8 cellular contexts compared by ENCODE assay signal in genomic region chr17:38870259-38871165, GRCh38. TPM values are rescaled to one million over a fixed set of nuclear protein-coding genes. Genes with fewer than 3 reads are reported as not detected.
DNase-seq lines count a peak whose midpoint lies in the region; ATAC-seq and TF ChIP-seq lines count a peak whose summit lies in the region.

No MANE protein-coding gene starts in this region.

- POLR2A ChIA-PET in RWPE1 (lab: Yijun Ruan, JAX; ENCODE audit: low non-redundant PET): interaction anchor here (0.5 to 2.0 kb wide), 4 partner anchors 9 to 828 kb away, joined by 3 to 13 read pairs (median 4); partner anchors contain the start of gene RPL23

- no peaks in the 10 kb centered on the region for H3K9me3 ChIP-seq in transverse colon

- TF ChIP-seq EP300 in transverse colon (IDR thresholded peaks at IDR 0.05; ENCODE audit: low read depth): no peak

- intact Hi-C loops in transverse colon (cut with DNase I; ENCODE audit: low total_unique reads): no loop called here

- WGBS in transverse colon (ENCODE audit: low coverage in 1 of 2), 2 donors: 0% methylated on average over 52 of the region's 56 CpGs; no CpG with 5 or more reads in 1 of the 2 donors

- in situ Hi-C loops in transverse colon (cut with MboI; ENCODE audit: low pct_ligation_motif_present in 1 of 4, low pct_unique_long_range_greater_than_20kb in 1 of 4, low sequenced_read_pairs in 3 of 4): loop anchor here in 1 of 4 donors (25.0 kb wide), 1 partner anchor 292 kb away; the partner anchor contains the start of genes ARL5C and PLXDC1

- H3K27ac ChIP-seq in RWPE1: peak overlapping the region; percentile 98
- H3K27ac ChIP-seq in foreskin keratinocyte: peak overlapping the region; percentile 39
- peak overlapping the region; percentile 91 to 99 (median 98) for H3K27ac ChIP-seq in transverse colon

- CTCF ChIA-PET in RWPE1 (lab: Yijun Ruan, JAX): interaction anchor here (1.0 kb wide), 1 partner anchor 284 kb away, joined by 3 read pairs; no protein-coding TSS in a partner anchor

- no peak for TF ChIP-seq POLR2A in transverse colon (IDR thresholded peaks at IDR 0.05)

- peak overlapping the region; percentile 81 to 99 (median 97) for H3K4me3 ChIP-seq in transverse colon

- TF ChIP-seq CTCF in RWPE1 (conservative IDR thresholded peaks at IDR 0.05; ENCODE audit: low read depth) (no peak), foreskin keratinocyte (conservative IDR thresholded peaks at IDR 0.05) (no peak), transverse colon (IDR thresholded peaks at IDR 0.05) (peak in 1 of 5 experiments; percentile 34)

- peak; percentile 29 for ATAC-seq in HG02943 (IDR thresholded peaks at IDR 0.05; ENCODE audit: low read depth, unreplicated experiment)
- ATAC-seq in foreskin keratinocyte: peak; percentile 25

- H3K4me1 ChIP-seq in foreskin keratinocyte (peaks cover 31% of the 10 kb centered on the region), transverse colon (peaks cover 41 to 61% (median 53%) of the 10 kb centered on the region in 4 donors)

- no peaks in the 10 kb centered on the region for H3K36me3 ChIP-seq in transverse colon

- H3K27me3 ChIP-seq in foreskin keratinocyte (no peaks in the 10 kb centered on the region), transverse colon (no peaks in the 10 kb centered on the region)

- DNase-seq in DMS79 treated with DMSO at 0.1 percent for 48 hours (lab: John Stamatoyannopoulos, UW): peak; percentile 36
- peak; percentile 69 for DNase-seq in RWPE1 (ENCODE audit: low spot score)
- peak; percentile 68 for DNase-seq in activated gamma-delta T cell treated with Interleukin-2 at 50 U/mL for 16 hours
- DNase-seq in foreskin keratinocyte: peak in 1 of 2 donors; percentile 54
- DNase-seq in nucleus accumbens (lab: John Stamatoyannopoulos, UW): peak in 43 of 56 donors; percentile 32 to 78 (median 65)
- peak; percentile 83 for DNase-seq in transverse colon
- no peak for DNase-seq in NCI-H1048 (lab: John Stamatoyannopoulos, UW)

RNA-seq across cellular contexts. Expression of gene LASP1, which starts 0.7 kb away (rescaled TPM):
- total RNA-seq in foreskin keratinocyte (168 and 171 TPM in 2 replicates), transverse colon (100 to 1,000 TPM; 117 to 553 (median 307) TPM)
- polyA plus RNA-seq in foreskin keratinocyte: 117 and 128 TPM in 2 replicates

RNA-seq across cellular contexts. Expression of gene RPL23, which starts 17.0 kb away (rescaled TPM):
- 1,973 and 2,061 TPM in 2 replicates for total RNA-seq in foreskin keratinocyte
- 3,137 and 3,324 TPM in 2 replicates for polyA plus RNA-seq in foreskin keratinocyte
- total RNA-seq in transverse colon: 1,000 to 10,000 TPM in 1 of 4 donors, 100 to 1,000 TPM in 3; 386 to 1,109 (median 710) TPM

RNA-seq across cellular contexts. Expression of gene CWC25, which starts 45.4 kb away (rescaled TPM):
- total RNA-seq in foreskin keratinocyte (13.2 and 13.8 TPM in 2 replicates), transverse colon (10 to 100 TPM; 22.1 to 97.3 (median 37.5) TPM)
- polyA plus RNA-seq in foreskin keratinocyte: 9.4 and 11.1 TPM in 2 replicates

Comparison
In these comparisons a context has a peak if more than half of its experiments do, and no peak if none do; other contexts are left out.
1. H3K27ac ChIP-seq: peak in every context shown above with its lines; median percentile 98 in RWPE1; 98 in transverse colon; 39 in foreskin keratinocyte.